In the genomic region with DNA sequence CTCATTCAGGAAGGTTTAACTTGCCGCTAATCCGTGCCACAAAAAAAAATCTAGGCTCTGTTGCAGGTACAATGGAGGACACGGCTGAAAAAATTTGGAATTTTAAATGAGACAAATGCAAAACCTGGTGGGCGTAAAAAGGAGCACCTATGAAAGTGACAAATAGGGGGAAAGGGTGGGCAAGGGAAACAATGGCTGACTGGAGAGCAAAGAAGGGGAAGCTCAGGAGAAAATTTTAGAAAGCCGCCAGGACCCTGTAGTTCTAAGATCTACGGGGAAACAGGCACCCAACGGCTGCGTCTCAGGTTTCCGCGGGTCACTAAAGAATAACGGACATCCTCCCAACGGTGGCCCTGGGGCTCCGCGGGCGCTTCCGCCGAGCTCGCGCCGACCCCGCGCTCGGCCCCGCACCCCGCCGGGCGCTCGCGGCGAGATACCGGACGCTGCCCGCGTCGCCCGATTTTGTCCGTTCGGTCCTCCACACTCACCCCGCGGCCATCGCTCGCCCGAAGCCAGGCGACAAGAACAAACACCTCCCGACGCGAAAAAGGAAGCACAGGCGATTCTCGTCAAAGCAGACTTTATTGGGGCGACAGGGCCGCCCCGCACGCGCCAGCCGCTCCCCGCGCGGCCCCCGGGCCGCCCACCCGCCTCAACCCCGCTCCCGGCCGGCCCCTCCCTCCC, we compare ENCODE assay signal across 8 cellular contexts. TPM values are rescaled to one million over a fixed set of nuclear protein-coding genes. Genes with fewer than 3 reads are reported as not detected.
DNase-seq lines count a peak whose midpoint lies in the region; ATAC-seq and TF ChIP-seq lines count a peak whose summit lies in the region.

No MANE protein-coding gene starts in this region.

- no peak for DNase-seq in AG04449 (ENCODE audit: low read depth, low spot score)
- DNase-seq in HuH-7 (ENCODE audit: low spot score) = peak; percentile 37
- peak; percentile 58 for DNase-seq in RPMI7951 (ENCODE audit: low read depth)
- peak; percentile 57 for DNase-seq in activated naive CD4-positive, alpha-beta T cell treated with anti-CD3 and anti-CD28 coated beads, Interleukin-2, amount 50 U/mL, for 16 hours
- DNase-seq in heart right ventricle = peak; percentile 50 to 70
- no peak for DNase-seq in progenitor cell of endocrine pancreas (ENCODE audit: low spot score, unreplicated experiment)
- DNase-seq in NCI-H1048 (lab: John Stamatoyannopoulos, UW) = no peak

- CTCF ChIA-PET in AG04449 (lab: Yijun Ruan, JAX) = interaction anchor here (1.0 to 7.5 kb wide), 2 partner anchors 8 to 16 kb away, joined by 4 to 53 read pairs; no protein-coding TSS in a partner anchor

- H3K9me3 ChIP-seq in heart right ventricle = no peaks in the 10 kb centered on the region

- H3K27me3 Mint-ChIP-seq in progenitor cell of endocrine pancreas = no peaks in the 10 kb centered on the region

- POLR2A ChIA-PET in AG04449 (lab: Yijun Ruan, JAX) = no interaction called here

- peak overlapping the region; percentile 87 for H3K4me3 Mint-ChIP-seq in progenitor cell of endocrine pancreas (ENCODE audit: low read depth)

- peaks cover 10 to 49% (median 43%) of the 10 kb centered on the region in 9 donors for H3K4me1 ChIP-seq in heart right ventricle

- peak overlapping the region; percentile 77 for H3K4me3 ChIP-seq in AG04449 (ENCODE audit: low read depth, low read length)
- H3K4me3 ChIP-seq in heart right ventricle = peak overlapping the region; percentile 69 to 100 (median 98)

- peak overlapping the region; percentile 97 for H3K27ac Mint-ChIP-seq in progenitor cell of endocrine pancreas

- TF ChIP-seq CTCF in AG04449 (IDR thresholded peaks at IDR 0.05; ENCODE audit: insufficient read depth, low read length, missing control alignments) (no peak), heart right ventricle (IDR thresholded peaks at IDR 0.05) (no peak), progenitor cell of endocrine pancreas (IDR thresholded peaks at IDR 0.05; ENCODE audit: unreplicated experiment) (no peak)

- peaks cover 9% of the 10 kb centered on the region for H3K36me3 Mint-ChIP-seq in progenitor cell of endocrine pancreas (ENCODE audit: insufficient read depth)

- peak overlapping the region; percentile 98 to 100 (median 99) for H3K27ac ChIP-seq in heart right ventricle

- WGBS in heart right ventricle, 2 donors = 0% methylated on average over 53 to 64 of the region's 64 CpGs

- H3K36me3 ChIP-seq in heart right ventricle = peaks cover 0 to 16% (median 0%) of the 10 kb centered on the region in 9 donors

- ATAC-seq in GM18873 (IDR thresholded peaks at IDR 0.05; ENCODE audit: low FRiP score, unreplicated experiment) = peak; percentile 2
- peak in 3 of 8 donors; percentile 7 to 35 (median 9) for ATAC-seq in heart right ventricle

- peaks cover 33% of the 10 kb centered on the region for H3K4me1 Mint-ChIP-seq in progenitor cell of endocrine pancreas (ENCODE audit: low read depth)

- H3K9me3 Mint-ChIP-seq in progenitor cell of endocrine pancreas (ENCODE audit: low read depth) = no peaks in the 10 kb centered on the region

- intact Hi-C loops in heart right ventricle (cut with DNase I) = loop anchor here in 2 of 10 donors (1.0 to 2.0 kb wide), 2 partner anchors 45 to 138 kb away; partner anchors contain the start of gene WDR25 (in 1 of the 2)

- no peaks in the 10 kb centered on the region for H3K27me3 ChIP-seq in heart right ventricle

RNA-seq across cellular contexts. Expression of gene YY1, which starts 1.1 kb away (rescaled TPM):
- total RNA-seq in RPMI7951 (2014; rRNA removed; shearing (Covaris generic)) = 34.1 and 53.0 TPM in 2 replicates
- total RNA-seq in heart right ventricle (10 to 100 TPM; 37.4 to 58.3 (median 48.6) TPM), progenitor cell of endocrine pancreas (86.6 and 90.2 TPM in 2 replicates)
- 10 to 100 TPM; 17.6 to 18.4 TPM for polyA plus RNA-seq in heart right ventricle

Comparison
In these comparisons a context has a peak if more than half of its experiments do, and no peak if none do; other contexts are left out.
1. DNase-seq: peak in HuH-7 (single experiment), RPMI7951 (single experiment), activated naive CD4-positive, alpha-beta T cell treated with anti-CD3 and anti-CD28 coated beads, Interleukin-2, amount 50 U/mL, for 16 hours (single experiment) and heart right ventricle (2 of 2); none in AG04449 (single experiment), progenitor cell of endocrine pancreas (single experiment) and NCI-H1048 (single experiment).